ENCODE assay signal across 1 cellular context in genomic region chr12:51822261-51822616, GRCh38.
TF ChIP-seq lines count a peak whose summit lies in the region.

No MANE protein-coding gene starts in this region.

TF ChIP-seq in IMR-90, 13 proteins besides CTCF, POLR2A, EP300 and RAD21 (continued from another document):
- TF ChIP-seq SMC3 (IDR thresholded peaks at IDR 0.05; ENCODE audit: low read depth, low read length) (no peak), CEBPB (IDR thresholded peaks at IDR 0.05; ENCODE audit: low read depth, low read length) (no peak), MXI1 (IDR thresholded peaks at IDR 0.05; ENCODE audit: borderline replicate concordance, low read depth, low read length) (no peak), RCOR1 (IDR thresholded peaks at IDR 0.05; ENCODE audit: insufficient replicate concordance, low read length) (no peak), RFX5 (IDR thresholded peaks at IDR 0.05; ENCODE audit: low read depth, low read length) (no peak), FOS (IDR thresholded peaks at IDR 0.05; ENCODE audit: low read depth, low read length) (no peak), MAZ (IDR thresholded peaks at IDR 0.05; ENCODE audit: borderline replicate concordance, low read depth, low read length) (no peak), CHD1 (IDR thresholded peaks at IDR 0.05; ENCODE audit: low read depth, low read length) (no peak), MAFK (IDR thresholded peaks at IDR 0.05; ENCODE audit: low read depth, low read length) (no peak)
- TF ChIP-seq, protein P1, sequence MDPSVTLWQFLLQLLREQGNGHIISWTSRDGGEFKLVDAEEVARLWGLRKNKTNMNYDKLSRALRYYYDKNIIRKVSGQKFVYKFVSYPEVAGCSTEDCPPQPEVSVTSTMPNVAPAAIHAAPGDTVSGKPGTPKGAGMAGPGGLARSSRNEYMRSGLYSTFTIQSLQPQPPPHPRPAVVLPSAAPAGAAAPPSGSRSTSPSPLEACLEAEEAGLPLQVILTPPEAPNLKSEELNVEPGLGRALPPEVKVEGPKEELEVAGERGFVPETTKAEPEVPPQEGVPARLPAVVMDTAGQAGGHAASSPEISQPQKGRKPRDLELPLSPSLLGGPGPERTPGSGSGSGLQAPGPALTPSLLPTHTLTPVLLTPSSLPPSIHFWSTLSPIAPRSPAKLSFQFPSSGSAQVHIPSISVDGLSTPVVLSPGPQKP (IDR thresholded peaks at IDR 0.05; ENCODE audit: borderline replicate concordance, low read depth, low read length): no peak
